Comparison of ENCODE assay signal across 1 cellular context in the genomic region with DNA sequence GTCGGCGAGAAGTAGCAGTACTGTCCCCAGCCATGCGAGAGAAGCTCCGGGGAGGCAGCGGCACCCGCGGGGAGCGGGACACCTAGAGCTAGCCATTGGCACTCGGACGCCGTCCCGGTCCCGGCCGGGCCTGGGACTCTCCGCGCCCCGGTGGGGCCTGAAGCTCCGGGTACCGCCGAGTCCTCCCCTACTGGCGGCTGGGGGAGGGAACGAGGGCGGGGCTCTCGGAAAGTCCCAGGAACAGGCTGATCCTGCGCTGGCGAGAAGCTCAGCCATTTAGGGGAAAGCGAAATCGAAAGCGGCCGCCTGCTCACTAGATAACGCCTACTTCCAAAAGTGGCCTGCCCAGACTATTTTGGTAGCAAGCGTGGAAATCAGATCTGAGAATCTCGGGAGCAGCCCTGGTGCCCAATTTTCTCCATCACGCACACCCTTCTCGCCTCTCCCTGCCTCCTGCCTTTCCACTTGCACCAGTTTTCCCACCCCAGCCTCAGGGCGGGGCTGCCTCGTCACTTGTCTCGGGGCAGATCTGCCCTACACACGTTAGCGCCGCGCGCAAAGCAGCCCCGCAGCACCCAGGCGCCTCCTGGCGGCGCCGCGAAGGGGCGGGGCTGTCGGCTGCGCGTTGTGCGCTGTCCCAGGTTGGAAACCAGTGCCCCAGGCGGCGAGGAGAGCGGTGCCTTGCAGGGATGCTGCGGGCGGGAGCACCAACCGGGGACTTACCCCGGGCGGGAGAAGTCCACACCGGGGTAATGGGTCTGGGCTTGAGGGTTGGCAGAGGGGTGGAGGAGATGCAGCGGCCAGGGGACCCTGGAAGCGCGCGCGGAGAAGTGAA.
TF ChIP-seq lines count a peak whose summit lies in the region.

Gene PSMB9 (plus strand): TSS at position 652 of the 835 bp plus-strand sequence. CDS start 38 bp downstream, at position 690.
Gene TAP1 (minus strand): TSS at position 164 of the 835 bp plus-strand sequence. CDS start 68 bp downstream, at position 96.

TF ChIP-seq in HepG2, 621 proteins besides CTCF, POLR2A, EP300 and RAD21 (continued from another document and continues in another):
- TF ChIP-seq, protein P1, sequence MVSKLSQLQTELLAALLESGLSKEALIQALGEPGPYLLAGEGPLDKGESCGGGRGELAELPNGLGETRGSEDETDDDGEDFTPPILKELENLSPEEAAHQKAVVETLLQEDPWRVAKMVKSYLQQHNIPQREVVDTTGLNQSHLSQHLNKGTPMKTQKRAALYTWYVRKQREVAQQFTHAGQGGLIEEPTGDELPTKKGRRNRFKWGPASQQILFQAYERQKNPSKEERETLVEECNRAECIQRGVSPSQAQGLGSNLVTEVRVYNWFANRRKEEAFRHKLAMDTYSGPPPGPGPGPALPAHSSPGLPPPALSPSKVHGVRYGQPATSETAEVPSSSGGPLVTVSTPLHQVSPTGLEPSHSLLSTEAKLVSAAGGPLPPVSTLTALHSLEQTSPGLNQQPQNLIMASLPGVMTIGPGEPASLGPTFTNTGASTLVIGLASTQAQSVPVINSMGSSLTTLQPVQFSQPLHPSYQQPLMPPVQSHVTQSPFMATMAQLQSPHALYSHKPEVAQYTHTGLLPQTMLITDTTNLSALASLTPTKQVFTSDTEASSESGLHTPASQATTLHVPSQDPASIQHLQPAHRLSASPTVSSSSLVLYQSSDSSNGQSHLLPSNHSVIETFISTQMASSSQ (IDR thresholded peaks at IDR 0.05; ENCODE audit: low read depth): no peak
- TF ChIP-seq, protein P1 (CRISPR knock-in tag; IDR thresholded peaks at IDR 0.05; ENCODE audit: borderline replicate concordance): peak; percentile 61; the same call in 1 of the 2 replicates
- TF ChIP-seq STAT5B (CRISPR knock-in tag; IDR thresholded peaks at IDR 0.05) (no peak), PCBP1 (IDR thresholded peaks at IDR 0.05; ENCODE audit: borderline replicate concordance, low read depth, low read length) (no peak), ZBTB7A (CRISPR knock-in tag; IDR thresholded peaks at IDR 0.05) (no peak), ZNF660 (CRISPR knock-in tag; IDR thresholded peaks at IDR 0.05; ENCODE audit: borderline replicate concordance, low read depth) (no peak), JUN (CRISPR knock-in tag; IDR thresholded peaks at IDR 0.05) (no peak), BRCA1 (CRISPR knock-in tag; IDR thresholded peaks at IDR 0.05) (0 out of 2 replicates have a peak, but pooled peaks have one; percentile 37), TFDP2 (CRISPR knock-in tag; IDR thresholded peaks at IDR 0.05) (peak; percentile 71), SOX5 (CRISPR knock-in tag; IDR thresholded peaks at IDR 0.05; ENCODE audit: borderline replicate concordance) (no peak), RBM39 (IDR thresholded peaks at IDR 0.05; ENCODE audit: low read depth, low read length, poor library complexity, severe bottlenecking) (peak; percentile 90), CENPT (CRISPR knock-in tag; IDR thresholded peaks at IDR 0.05; ENCODE audit: low read depth) (no peak), ZNF33B (CRISPR knock-in tag; IDR thresholded peaks at IDR 0.05) (no peak; the same call in none of the 2 replicates), TEAD3 (CRISPR knock-in tag; optimal IDR thresholded peaks at IDR 0.05; ENCODE audit: borderline replicate concordance) (peak; percentile 63), ZNF883 (CRISPR knock-in tag; IDR thresholded peaks at IDR 0.05; ENCODE audit: not compliant biosample characterization) (no peak), DNMT3B (CRISPR knock-in tag; conservative IDR thresholded peaks at IDR 0.05) (no peak), MLLT10 (CRISPR knock-in tag; IDR thresholded peaks at IDR 0.05) (no peak), MTERF4 (CRISPR knock-in tag; IDR thresholded peaks at IDR 0.05) (peak; percentile 58), ZNF460 (CRISPR knock-in tag; IDR thresholded peaks at IDR 0.05; ENCODE audit: borderline replicate concordance) (peak; percentile 39; the same call in 1 of the 2 replicates), PAX8 (CRISPR knock-in tag; IDR thresholded peaks at IDR 0.05; ENCODE audit: borderline replicate concordance) (peak; percentile 27; the same call in 1 of the 2 replicates), ZNF644 (CRISPR knock-in tag; IDR thresholded peaks at IDR 0.05; ENCODE audit: low read depth) (no peak), HNRNPH1 (optimal IDR thresholded peaks at IDR 0.05; ENCODE audit: low read depth, low read length) (no peak), POLR2AphosphoS5 (IDR thresholded peaks at IDR 0.05; ENCODE audit: low read depth, low read length) (peak; percentile 64), TCF12 (IDR thresholded peaks at IDR 0.05) (no peak), TCF12 (CRISPR knock-in tag; IDR thresholded peaks at IDR 0.05) (no peak), ZNF549 (CRISPR knock-in tag; IDR thresholded peaks at IDR 0.05) (0 out of 2 replicates have a peak, but pooled peaks have one; percentile 47), NFIC (IDR thresholded peaks at IDR 0.05; ENCODE audit: low read length) (no peak), ZNF652 (CRISPR knock-in tag; IDR thresholded peaks at IDR 0.05; ENCODE audit: borderline replicate concordance, low read depth) (no peak), ZSCAN29 (CRISPR knock-in tag; conservative IDR thresholded peaks at IDR 0.05) (0 out of 2 replicates have a peak, but pooled peaks have one; percentile 57), NFYB (CRISPR knock-in tag; IDR thresholded peaks at IDR 0.05) (0 out of 2 replicates have a peak, but pooled peaks have one; percentile 25)
- TF ChIP-seq, protein P2, sequence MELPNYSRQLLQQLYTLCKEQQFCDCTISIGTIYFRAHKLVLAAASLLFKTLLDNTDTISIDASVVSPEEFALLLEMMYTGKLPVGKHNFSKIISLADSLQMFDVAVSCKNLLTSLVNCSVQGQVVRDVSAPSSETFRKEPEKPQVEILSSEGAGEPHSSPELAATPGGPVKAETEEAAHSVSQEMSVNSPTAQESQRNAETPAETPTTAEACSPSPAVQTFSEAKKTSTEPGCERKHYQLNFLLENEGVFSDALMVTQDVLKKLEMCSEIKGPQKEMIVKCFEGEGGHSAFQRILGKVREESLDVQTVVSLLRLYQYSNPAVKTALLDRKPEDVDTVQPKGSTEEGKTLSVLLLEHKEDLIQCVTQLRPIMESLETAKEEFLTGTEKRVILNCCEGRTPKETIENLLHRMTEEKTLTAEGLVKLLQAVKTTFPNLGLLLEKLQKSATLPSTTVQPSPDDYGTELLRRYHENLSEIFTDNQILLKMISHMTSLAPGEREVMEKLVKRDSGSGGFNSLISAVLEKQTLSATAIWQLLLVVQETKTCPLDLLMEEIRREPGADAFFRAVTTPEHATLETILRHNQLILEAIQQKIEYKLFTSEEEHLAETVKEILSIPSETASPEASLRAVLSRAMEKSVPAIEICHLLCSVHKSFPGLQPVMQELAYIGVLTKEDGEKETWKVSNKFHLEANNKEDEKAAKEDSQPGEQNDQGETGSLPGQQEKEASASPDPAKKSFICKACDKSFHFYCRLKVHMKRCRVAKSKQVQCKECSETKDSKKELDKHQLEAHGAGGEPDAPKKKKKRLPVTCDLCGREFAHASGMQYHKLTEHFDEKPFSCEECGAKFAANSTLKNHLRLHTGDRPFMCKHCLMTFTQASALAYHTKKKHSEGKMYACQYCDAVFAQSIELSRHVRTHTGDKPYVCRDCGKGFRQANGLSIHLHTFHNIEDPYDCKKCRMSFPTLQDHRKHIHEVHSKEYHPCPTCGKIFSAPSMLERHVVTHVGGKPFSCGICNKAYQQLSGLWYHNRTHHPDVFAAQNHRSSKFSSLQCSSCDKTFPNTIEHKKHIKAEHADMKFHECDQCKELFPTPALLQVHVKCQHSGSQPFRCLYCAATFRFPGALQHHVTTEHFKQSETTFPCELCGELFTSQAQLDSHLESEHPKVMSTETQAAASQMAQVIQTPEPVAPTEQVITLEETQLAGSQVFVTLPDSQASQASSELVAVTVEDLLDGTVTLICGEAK (IDR thresholded peaks at IDR 0.05): no peak
- TF ChIP-seq, protein P2 (CRISPR knock-in tag; IDR thresholded peaks at IDR 0.05): peak; percentile 55; the same call in 1 of the 2 replicates
- TF ChIP-seq, protein P3, sequence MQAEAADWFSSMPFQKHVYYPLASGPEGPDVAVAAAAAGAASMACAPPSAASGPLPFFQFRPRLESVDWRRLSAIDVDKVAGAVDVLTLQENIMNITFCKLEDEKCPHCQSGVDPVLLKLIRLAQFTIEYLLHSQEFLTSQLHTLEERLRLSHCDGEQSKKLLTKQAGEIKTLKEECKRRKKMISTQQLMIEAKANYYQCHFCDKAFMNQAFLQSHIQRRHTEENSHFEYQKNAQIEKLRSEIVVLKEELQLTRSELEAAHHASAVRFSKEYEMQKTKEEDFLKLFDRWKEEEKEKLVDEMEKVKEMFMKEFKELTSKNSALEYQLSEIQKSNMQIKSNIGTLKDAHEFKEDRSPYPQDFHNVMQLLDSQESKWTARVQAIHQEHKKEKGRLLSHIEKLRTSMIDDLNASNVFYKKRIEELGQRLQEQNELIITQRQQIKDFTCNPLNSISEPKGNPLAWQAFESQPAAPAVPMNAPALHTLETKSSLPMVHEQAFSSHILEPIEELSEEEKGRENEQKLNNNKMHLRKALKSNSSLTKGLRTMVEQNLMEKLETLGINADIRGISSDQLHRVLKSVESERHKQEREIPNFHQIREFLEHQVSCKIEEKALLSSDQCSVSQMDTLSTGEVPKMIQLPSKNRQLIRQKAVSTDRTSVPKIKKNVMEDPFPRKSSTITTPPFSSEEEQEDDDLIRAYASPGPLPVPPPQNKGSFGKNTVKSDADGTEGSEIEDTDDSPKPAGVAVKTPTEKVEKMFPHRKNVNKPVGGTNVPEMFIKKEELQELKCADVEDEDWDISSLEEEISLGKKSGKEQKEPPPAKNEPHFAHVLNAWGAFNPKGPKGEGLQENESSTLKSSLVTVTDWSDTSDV (CRISPR knock-in tag; IDR thresholded peaks at IDR 0.05): no peak
